In the genomic region with DNA sequence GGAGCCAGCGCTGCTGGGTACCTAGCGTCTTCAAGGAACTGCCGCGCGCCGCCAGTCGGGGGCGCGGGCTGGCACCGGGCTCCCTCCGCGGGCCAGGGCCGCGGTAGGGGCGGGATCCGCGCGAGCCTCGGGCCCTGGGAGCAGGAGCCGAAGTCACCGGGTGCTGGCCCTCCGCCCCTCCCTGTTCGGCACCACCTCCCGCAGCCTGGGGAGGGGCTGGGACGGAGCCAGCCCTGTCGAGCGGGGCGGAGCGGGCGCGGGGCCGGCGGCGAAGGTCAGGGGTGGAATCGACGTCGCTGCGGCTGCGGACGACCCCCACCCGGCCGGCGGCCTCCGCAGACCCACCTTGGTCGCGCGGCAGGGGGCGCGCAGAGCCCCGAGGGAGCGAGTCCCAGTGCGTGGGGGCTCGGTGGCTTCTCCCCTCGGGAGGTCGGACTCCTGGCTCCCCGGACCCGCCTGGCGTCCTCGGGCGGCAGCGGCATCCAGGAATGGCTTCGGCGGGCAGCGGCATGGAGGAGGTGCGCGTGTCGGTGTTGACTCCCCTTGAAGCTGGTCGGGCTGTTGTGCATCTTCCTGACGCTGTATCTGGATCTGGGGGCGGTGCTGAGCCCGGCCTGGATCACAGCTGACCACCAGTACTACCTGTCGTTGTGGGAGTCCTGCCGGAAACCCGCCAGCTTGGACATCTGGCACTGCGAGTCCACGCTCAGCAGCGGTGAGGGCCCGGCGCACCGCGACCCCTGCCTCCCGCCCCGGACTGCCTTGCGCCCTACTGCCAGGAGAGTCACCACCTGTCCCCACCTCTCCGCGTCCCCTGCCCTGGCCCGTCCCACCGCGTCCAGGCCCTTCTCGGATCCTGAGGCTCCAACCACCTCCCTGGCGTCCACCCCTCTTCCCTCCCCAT, we compare ENCODE assay signal across 12 cellular contexts. TPM values are rescaled to one million over a fixed set of nuclear protein-coding genes. Genes with fewer than 3 reads are reported as not detected.
A peak's percentile ranks its signal among the peaks of the same experiment; 100 is the strongest.
DNase-seq lines count a peak whose midpoint lies in the region; ATAC-seq, FAIRE-seq and TF ChIP-seq lines count a peak whose summit lies in the region.
"Had no signal": no experiment of that assay in that cellular context is flagged by ENCODE, and none has a peak within 500 bp of the region (broad histone marks: within the 10 kb centered on the region; RNA-seq: fewer than 3 reads in every experiment).

No MANE protein-coding gene starts in this region.

- intact Hi-C loops in esophagus squamous epithelium (cut with DNase I) = no loop called here

- no peak overlapping the region for H3K14ac ChIP-seq in neuronal stem cell (ENCODE audit: low read length)

- peak overlapping the region; percentile 64 for H3K4me2 ChIP-seq in neuronal stem cell (ENCODE audit: insufficient read depth, low read length, poor library complexity, severe bottlenecking)

- no peak overlapping the region for H2BK15ac ChIP-seq in neuronal stem cell (ENCODE audit: low read length)

- H3K27ac Mint-ChIP-seq in T-helper 17 cell = no peak overlapping the region
- H3K27ac Mint-ChIP-seq: naive B cell had no signal

- no peaks in the 10 kb centered on the region for H3K36me3 ChIP-seq in esophagus squamous epithelium
- H3K36me3 ChIP-seq in neuronal stem cell (replicated peaks in 1 of 2; ENCODE audit: control insufficient read depth in 2 of 2, insufficient read depth in 2 of 2, low read length in 2 of 2) = no peaks in the 10 kb centered on the region

- peak overlapping the region; percentile 66 for H2AFZ ChIP-seq in neuronal stem cell (ENCODE audit: low read length)

- no peak overlapping the region for H2BK12ac ChIP-seq in neuronal stem cell (ENCODE audit: low read length)

- no peak overlapping the region for H3K23ac ChIP-seq in neuronal stem cell (ENCODE audit: low read depth, low read length, poor library complexity)

- H3K4me3 ChIP-seq in esophagus squamous epithelium (peak overlapping the region in 3 of 4 donors; percentile 1 to 54 (median 40)), neuronal stem cell (ENCODE audit: low read length in 2 of 2) (peak overlapping the region in 1 of 2 donors; percentile 83)

- H3K27me3 Mint-ChIP-seq in T-helper 17 cell = peaks cover 19% of the 10 kb centered on the region

- TF ChIP-seq CTCF in esophagus squamous epithelium (IDR thresholded peaks at IDR 0.05) = no peak

- H3K36me3 Mint-ChIP-seq in T-helper 17 cell (ENCODE audit: low read depth) = no peaks in the 10 kb centered on the region

- H2BK5ac ChIP-seq in neuronal stem cell (ENCODE audit: low read length) = no peak overlapping the region

- no peaks in the 10 kb centered on the region for H3K79me1 ChIP-seq in neuronal stem cell (ENCODE audit: low read depth, low read length)

- WGBS in esophagus squamous epithelium, 2 donors = 0 to 47% methylated on average over 10 to 20 of the region's 91 CpGs
- no CpG with 5 or more reads among the region's 91 CpGs for WGBS in neuronal stem cell (ENCODE audit: extremely low coverage in 2 of 2, insufficient read length in 2 of 2, insufficient replicate concordance in 1 of 2), 2 donors

- H2BK120ac ChIP-seq in neuronal stem cell (ENCODE audit: low read depth, low read length) = no peak overlapping the region

- no peak overlapping the region for H2AK5ac ChIP-seq in neuronal stem cell (ENCODE audit: low read depth, low read length)

- H3K4me1 Mint-ChIP-seq in T-helper 17 cell = no peaks in the 10 kb centered on the region

- DNase-seq in AG20443 (ENCODE audit: low spot score) = peak; percentile 9
- DNase-seq in NCI-H524 (lab: John Stamatoyannopoulos, UW) = peak; percentile 23 to 37
- DNase-seq in esophagus squamous epithelium (lab: John Stamatoyannopoulos, UW) = no peak
- DNase-seq in neuronal stem cell (ENCODE audit: low spot score) = peak; percentile 31
- no peak for DNase-seq in T-helper 17 cell
- no peak for DNase-seq in AG08396 (ENCODE audit: low spot score)
- DNase-seq in GM12892 (ENCODE audit: insufficient read length) = no peak
- DNase-seq: DND-41; effector memory CD4-positive, alpha-beta T cell; naive B cell; OCI-M1 had no signal

- peak overlapping the region; percentile 38 for H3K18ac ChIP-seq in neuronal stem cell (ENCODE audit: low read length)

- no peak for TF ChIP-seq POLR2A in esophagus squamous epithelium (IDR thresholded peaks at IDR 0.05)
- no peak for TF ChIP-seq POLR2A in GM12892 (IDR thresholded peaks at IDR 0.05; ENCODE audit: low read depth, low read length)

- ATAC-seq in T-helper 17 cell (no peak), HG02759 (IDR thresholded peaks at IDR 0.05; ENCODE audit: unreplicated experiment) (no peak)

- no peak overlapping the region for H4K8ac ChIP-seq in neuronal stem cell (ENCODE audit: low read depth, low read length)

- H4K91ac ChIP-seq in neuronal stem cell (ENCODE audit: low read depth, low read length, poor library complexity) = no peak overlapping the region

- H3K4me1 ChIP-seq in esophagus squamous epithelium = peaks cover 0 to 6% (median 0%) of the 10 kb centered on the region in 3 donors
- no peaks in the 10 kb centered on the region for H3K4me1 ChIP-seq in neuronal stem cell (ENCODE audit: control insufficient read depth in 2 of 2, insufficient read depth in 1 of 2, low read depth in 1 of 2, low read length in 2 of 2)

- no peak overlapping the region for H3K4ac ChIP-seq in neuronal stem cell (ENCODE audit: low read length)

- H3K9ac ChIP-seq in neuronal stem cell (ENCODE audit: low read depth, low read length, poor library complexity) = peak overlapping the region; percentile 81

- H3K27me3 ChIP-seq in esophagus squamous epithelium (peaks cover 0 to 29% (median 0%) of the 10 kb centered on the region in 4 donors), neuronal stem cell (ENCODE audit: control insufficient read depth in 3 of 3, insufficient read depth in 3 of 3, low read depth in 1 of 3, low read length in 3 of 3) (peaks cover 0 to 38% (median 4%) of the 10 kb centered on the region in 3 experiments)

- no peak overlapping the region for H3K4me3 Mint-ChIP-seq in T-helper 17 cell
- H3K4me3 Mint-ChIP-seq: naive B cell had no signal

- FAIRE-seq in GM12892 (lab: Jason Lieb, UNC) = no peak

- H3K27ac ChIP-seq in esophagus squamous epithelium (no peak overlapping the region), neuronal stem cell (replicated peaks; ENCODE audit: low read length) (no peak overlapping the region)

- H3K9me3 ChIP-seq in esophagus squamous epithelium (no peaks in the 10 kb centered on the region), neuronal stem cell (replicated peaks in 1 of 2; ENCODE audit: control insufficient read depth in 2 of 2, insufficient read depth in 1 of 2, low read depth in 1 of 2, low read length in 2 of 2) (no peaks in the 10 kb centered on the region), T-helper 17 cell (ENCODE audit: control insufficient read depth, low read length, poor library complexity, severe bottlenecking) (no peaks in the 10 kb centered on the region)

RNA-seq across cellular contexts. Expression of a gene that starts 50.5 kb away (rescaled TPM):
- total RNA-seq in esophagus squamous epithelium = not detected
- polyA plus RNA-seq in neuronal stem cell (2013, experiment 1 of 2) = not detected
- polyA plus RNA-seq in neuronal stem cell (2013, experiment 2 of 2) = not detected
- total RNA-seq in T-helper 17 cell = not detected
- not detected for polyA plus RNA-seq in GM12892 (2012; ENCODE audit: missing spikeins)

Comparison
In these comparisons a context has a peak if more than half of its experiments do, and no peak if none do; other contexts are left out.
1. DNase-seq: peak in AG20443 (single experiment), NCI-H524 (2 of 2) and neuronal stem cell (single experiment); none in esophagus squamous epithelium (single experiment), T-helper 17 cell (0 of 3), AG08396 (single experiment) and GM12892 (single experiment).